24 cellular contexts compared by ENCODE assay signal in the genomic region with DNA sequence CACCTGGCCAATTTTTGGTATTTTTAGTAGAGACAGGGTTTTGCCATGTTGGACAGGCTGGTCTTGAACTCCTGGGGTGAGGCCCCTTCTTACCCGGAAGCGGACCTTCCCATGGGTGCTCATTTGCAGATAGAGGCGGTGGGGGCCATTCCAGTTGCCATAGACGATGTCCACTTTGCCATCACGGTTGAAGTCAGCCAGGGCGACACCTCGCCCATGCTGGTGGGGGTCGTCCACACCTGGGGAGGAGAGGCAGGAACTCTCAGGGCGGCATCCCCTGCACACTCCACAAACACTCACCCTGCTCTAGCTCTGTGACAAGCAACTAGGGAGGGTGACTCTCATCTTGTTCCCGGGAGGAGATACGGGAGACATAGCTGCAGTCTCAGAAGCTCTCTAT. TPM values are rescaled to one million over a fixed set of nuclear protein-coding genes. Genes with fewer than 3 reads are reported as not detected.
"Had no signal": no experiment of that assay in that cellular context is flagged by ENCODE, and none has a peak within 500 bp of the region (broad histone marks: within the 10 kb centered on the region; RNA-seq: fewer than 3 reads in every experiment).

No MANE protein-coding gene starts in this region.

- H3K36me3 Mint-ChIP-seq: immature natural killer cell; mesothelial cell of epicardium; naive B cell; naive thymus-derived CD8-positive, alpha-beta T cell had no signal

- ATAC-seq: foreskin keratinocyte; gastroesophageal sphincter; mucosa of descending colon; naive thymus-derived CD8-positive, alpha-beta T cell had no signal

- DNase-seq: colonic mucosa; cortex of kidney; effector CD8-positive, alpha-beta T cell; foreskin keratinocyte; hypothalamus; immature natural killer cell; islet precursor cell; left cardiac atrium; left ventricle myocardium superior; lower lobe of right lung; mesenchymal stem cell; mucosa of descending colon; naive B cell had no signal

- H2AFZ ChIP-seq: hepatocyte had no signal

- H3K4me3 Mint-ChIP-seq: dendritic cell treated with granulocyte-macrophage colony-stimulating factor and Interleukin-4, amounts not matched to agents 40 ng/mL and 50 ng/mL, for 4 days; immature natural killer cell; mesothelial cell of epicardium; naive thymus-derived CD8-positive, alpha-beta T cell had no signal

- H3K4me3 ChIP-seq: colonic mucosa, esophagus muscularis mucosa, gastroesophageal sphincter, heart left ventricle, hepatocyte, left lung, lower lobe of right lung, mucosa of descending colon had no signal

- H3K4me1 Mint-ChIP-seq: immature natural killer cell, mesothelial cell of epicardium, naive B cell had no signal

- H3K79me2 ChIP-seq: hepatocyte had no signal

- H3K4me1 ChIP-seq: colonic mucosa, foreskin keratinocyte, gastroesophageal sphincter, left lung had no signal

- H3K27ac Mint-ChIP-seq: dendritic cell treated with granulocyte-macrophage colony-stimulating factor and Interleukin-4, amounts not matched to agents 40 ng/mL and 50 ng/mL, for 4 days; mesothelial cell of epicardium; naive B cell had no signal

- H3K27ac ChIP-seq: colonic mucosa, esophagus muscularis mucosa, foreskin keratinocyte, gastroesophageal sphincter, heart left ventricle, hepatocyte, left lung, lower lobe of right lung had no signal

- FAIRE-seq: endothelial cell of umbilical vein, frontal cortex had no signal

- H3K27me3 ChIP-seq: colonic mucosa had no signal

- H3K9me3 Mint-ChIP-seq: dendritic cell treated with granulocyte-macrophage colony-stimulating factor and Interleukin-4, amounts not matched to agents 40 ng/mL and 50 ng/mL, for 4 days; immature natural killer cell; mesothelial cell of epicardium; naive B cell; naive thymus-derived CD8-positive, alpha-beta T cell had no signal

- H3K36me3 ChIP-seq: colonic mucosa, esophagus muscularis mucosa, gastroesophageal sphincter, heart left ventricle, left lung, lower lobe of right lung had no signal

- H3K4me2 ChIP-seq: hepatocyte had no signal

- H3K9me3 ChIP-seq: colonic mucosa, esophagus muscularis mucosa, gastroesophageal sphincter, heart left ventricle, left lung, lower lobe of right lung, mucosa of descending colon had no signal

RNA-seq across cellular contexts. Expression of a gene that starts 54.9 kb away (rescaled TPM):
- total RNA-seq: endothelial cell of umbilical vein, left ventricle myocardium superior had no signal
- polyA plus RNA-seq: fibroblast of lung had no signal
